ENCODE assay signal across 2 cellular contexts in genomic region chr4:92406488-92406887, GRCh38.
TF ChIP-seq lines count a peak whose summit lies in the region.

No MANE protein-coding gene starts in this region.

TF ChIP-seq in GM23338, 12 proteins besides CTCF, POLR2A, EP300 and RAD21:
- TF ChIP-seq JUNB (IDR thresholded peaks at IDR 0.05; ENCODE audit: unreplicated experiment) (no peak), STAT1 (IDR thresholded peaks at IDR 0.05; ENCODE audit: unreplicated experiment) (no peak), EZH2 (IDR thresholded peaks at IDR 0.05; ENCODE audit: low read depth, unreplicated experiment) (no peak), POLR2AphosphoS5 (IDR thresholded peaks at IDR 0.05; ENCODE audit: low read depth) (no peak), ZNF462 (CRISPR knock-in tag; IDR thresholded peaks at IDR 0.05) (no peak), NANOG (IDR thresholded peaks at IDR 0.05; ENCODE audit: borderline replicate concordance) (no peak), EZH2phosphoT487 (IDR thresholded peaks at IDR 0.05; ENCODE audit: unreplicated experiment) (no peak), CREB1 (CRISPR knock-in tag; IDR thresholded peaks at IDR 0.05; ENCODE audit: low read depth) (no peak), REST (IDR thresholded peaks at IDR 0.05; ENCODE audit: unreplicated experiment) (no peak), ZNF331 (CRISPR knock-in tag; IDR thresholded peaks at IDR 0.05; ENCODE audit: low read depth) (no peak), ZNF114 (CRISPR knock-in tag; IDR thresholded peaks at IDR 0.05) (no peak)
- TF ChIP-seq, protein P1, sequence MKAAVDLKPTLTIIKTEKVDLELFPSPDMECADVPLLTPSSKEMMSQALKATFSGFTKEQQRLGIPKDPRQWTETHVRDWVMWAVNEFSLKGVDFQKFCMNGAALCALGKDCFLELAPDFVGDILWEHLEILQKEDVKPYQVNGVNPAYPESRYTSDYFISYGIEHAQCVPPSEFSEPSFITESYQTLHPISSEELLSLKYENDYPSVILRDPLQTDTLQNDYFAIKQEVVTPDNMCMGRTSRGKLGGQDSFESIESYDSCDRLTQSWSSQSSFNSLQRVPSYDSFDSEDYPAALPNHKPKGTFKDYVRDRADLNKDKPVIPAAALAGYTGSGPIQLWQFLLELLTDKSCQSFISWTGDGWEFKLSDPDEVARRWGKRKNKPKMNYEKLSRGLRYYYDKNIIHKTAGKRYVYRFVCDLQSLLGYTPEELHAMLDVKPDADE (IDR thresholded peaks at IDR 0.05): no peak

TF ChIP-seq in H1, 55 proteins besides CTCF, POLR2A, EP300 and RAD21:
- TF ChIP-seq TAF1 (IDR thresholded peaks at IDR 0.05; ENCODE audit: low read depth, low read length) (no peak), EGR1 (IDR thresholded peaks at IDR 0.05; ENCODE audit: borderline replicate concordance, low read depth, low read length) (no peak), RNF2 (IDR thresholded peaks at IDR 0.05; ENCODE audit: borderline replicate concordance, low read depth, low read length, missing control alignments, poor library complexity, severe bottlenecking) (no peak), KDM5A (IDR thresholded peaks at IDR 0.05; ENCODE audit: low read length) (no peak), CREB1 (IDR thresholded peaks at IDR 0.05) (no peak), HDAC6 (IDR thresholded peaks at IDR 0.05; ENCODE audit: low read depth, low read length) (no peak), TAF7 (optimal IDR thresholded peaks at IDR 0.05; ENCODE audit: borderline replicate concordance, low read depth, low read length) (no peak), TEAD4 (IDR thresholded peaks at IDR 0.05; ENCODE audit: low read depth, low read length) (no peak), YY1 (IDR thresholded peaks at IDR 0.05; ENCODE audit: low read depth, low read length) (no peak), SUZ12 (IDR thresholded peaks at IDR 0.05; ENCODE audit: low read length) (no peak), MAX (IDR thresholded peaks at IDR 0.05) (no peak), GTF2F1 (IDR thresholded peaks at IDR 0.05; ENCODE audit: borderline replicate concordance, low read depth, low read length) (no peak), USF2 (IDR thresholded peaks at IDR 0.05; ENCODE audit: low read length) (no peak), SP2 (IDR thresholded peaks at IDR 0.05; ENCODE audit: low read length) (no peak), ZNF274 (IDR thresholded peaks at IDR 0.05; ENCODE audit: borderline replicate concordance, extremely low read depth, low read length) (no peak), FOSL1 (IDR thresholded peaks at IDR 0.05; ENCODE audit: insufficient read depth, low read depth, low read length) (no peak), POLR2AphosphoS5 (IDR thresholded peaks at IDR 0.05; ENCODE audit: low read depth, low read length) (no peak)
